In the genomic region with DNA sequence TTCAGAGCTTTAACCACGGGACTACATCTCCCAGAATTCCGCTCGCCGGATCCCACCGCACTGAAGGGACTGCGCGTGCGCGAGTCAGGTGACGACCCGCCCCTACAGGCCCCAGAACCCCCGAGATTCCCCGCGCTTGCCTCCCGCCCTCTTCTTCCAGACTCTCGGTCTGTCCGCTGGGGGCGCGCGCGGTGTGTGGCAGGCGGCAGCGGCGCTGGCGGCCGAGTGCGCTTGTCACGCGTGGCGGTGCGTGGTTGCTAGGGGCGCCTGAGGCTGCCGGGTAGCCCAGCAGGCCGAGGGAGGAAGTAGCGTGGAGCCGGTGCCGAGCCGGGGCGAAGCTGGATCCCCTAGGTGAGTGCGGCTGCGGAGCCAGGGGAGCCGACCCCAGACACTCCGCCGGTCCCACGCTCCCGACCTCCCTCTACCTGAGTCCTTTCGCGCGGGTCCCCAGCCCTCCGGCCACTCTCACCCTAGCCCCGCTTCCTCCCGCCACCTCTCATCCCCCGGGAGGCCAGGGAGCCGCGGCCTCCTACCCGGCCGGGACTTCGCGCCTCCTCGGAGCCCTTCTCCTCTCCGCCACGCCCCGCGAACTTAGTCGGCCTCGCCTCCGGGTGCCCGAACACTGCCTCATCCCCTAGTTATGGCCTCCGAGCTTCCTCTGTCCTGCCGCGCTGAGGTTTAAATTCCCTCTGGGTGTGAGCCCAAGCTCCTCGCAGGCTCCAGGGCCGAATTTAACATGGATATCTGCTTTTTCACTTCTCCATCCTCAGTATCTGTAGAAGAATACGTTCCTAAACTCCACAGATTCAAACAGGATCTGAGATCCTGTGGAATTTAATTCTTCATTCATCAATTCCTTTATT, we compare ENCODE assay signal across 1 cellular context.
TF ChIP-seq lines count a peak whose summit lies in the region.

A gene with protein sequence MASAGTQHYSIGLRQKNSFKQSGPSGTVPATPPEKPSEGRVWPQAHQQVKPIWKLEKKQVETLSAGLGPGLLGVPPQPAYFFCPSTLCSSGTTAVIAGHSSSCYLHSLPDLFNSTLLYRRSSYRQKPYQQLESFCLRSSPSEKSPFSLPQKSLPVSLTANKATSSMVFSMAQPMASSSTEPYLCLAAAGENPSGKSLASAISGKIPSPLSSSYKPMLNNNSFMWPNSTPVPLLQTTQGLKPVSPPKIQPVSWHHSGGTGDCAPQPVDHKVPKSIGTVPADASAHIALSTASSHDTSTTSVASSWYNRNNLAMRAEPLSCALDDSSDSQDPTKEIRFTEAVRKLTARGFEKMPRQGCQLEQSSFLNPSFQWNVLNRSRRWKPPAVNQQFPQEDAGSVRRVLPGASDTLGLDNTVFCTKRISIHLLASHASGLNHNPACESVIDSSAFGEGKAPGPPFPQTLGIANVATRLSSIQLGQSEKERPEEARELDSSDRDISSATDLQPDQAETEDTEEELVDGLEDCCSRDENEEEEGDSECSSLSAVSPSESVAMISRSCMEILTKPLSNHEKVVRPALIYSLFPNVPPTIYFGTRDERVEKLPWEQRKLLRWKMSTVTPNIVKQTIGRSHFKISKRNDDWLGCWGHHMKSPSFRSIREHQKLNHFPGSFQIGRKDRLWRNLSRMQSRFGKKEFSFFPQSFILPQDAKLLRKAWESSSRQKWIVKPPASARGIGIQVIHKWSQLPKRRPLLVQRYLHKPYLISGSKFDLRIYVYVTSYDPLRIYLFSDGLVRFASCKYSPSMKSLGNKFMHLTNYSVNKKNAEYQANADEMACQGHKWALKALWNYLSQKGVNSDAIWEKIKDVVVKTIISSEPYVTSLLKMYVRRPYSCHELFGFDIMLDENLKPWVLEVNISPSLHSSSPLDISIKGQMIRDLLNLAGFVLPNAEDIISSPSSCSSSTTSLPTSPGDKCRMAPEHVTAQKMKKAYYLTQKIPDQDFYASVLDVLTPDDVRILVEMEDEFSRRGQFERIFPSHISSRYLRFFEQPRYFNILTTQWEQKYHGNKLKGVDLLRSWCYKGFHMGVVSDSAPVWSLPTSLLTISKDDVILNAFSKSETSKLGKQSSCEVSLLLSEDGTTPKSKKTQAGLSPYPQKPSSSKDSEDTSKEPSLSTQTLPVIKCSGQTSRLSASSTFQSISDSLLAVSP (plus strand): TSS at position 149 of the 863 bp plus-strand sequence. CDS start 26,842 bp downstream, outside the sequence.

TF ChIP-seq in H1, 55 proteins besides CTCF, POLR2A, EP300 and RAD21:
- no peak for TF ChIP-seq NANOG (IDR thresholded peaks at IDR 0.05; ENCODE audit: insufficient read depth, low read depth, low read length, poor library complexity, severe bottlenecking)
- TF ChIP-seq, protein P1, sequence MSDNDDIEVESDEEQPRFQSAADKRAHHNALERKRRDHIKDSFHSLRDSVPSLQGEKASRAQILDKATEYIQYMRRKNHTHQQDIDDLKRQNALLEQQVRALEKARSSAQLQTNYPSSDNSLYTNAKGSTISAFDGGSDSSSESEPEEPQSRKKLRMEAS (IDR thresholded peaks at IDR 0.05) = peak; percentile 83
- no peak for TF ChIP-seq SIRT6 (IDR thresholded peaks at IDR 0.05; ENCODE audit: low read length)
- TF ChIP-seq GTF2F1 (IDR thresholded peaks at IDR 0.05; ENCODE audit: borderline replicate concordance, low read depth, low read length) = no peak
- peak; percentile 51; the same call in 1 of the 2 replicates for TF ChIP-seq POLR2AphosphoS5 (IDR thresholded peaks at IDR 0.05; ENCODE audit: low read depth, low read length)
- no peak for TF ChIP-seq ZNF274 (IDR thresholded peaks at IDR 0.05; ENCODE audit: borderline replicate concordance, extremely low read depth, low read length)
- TF ChIP-seq, protein P2, sequence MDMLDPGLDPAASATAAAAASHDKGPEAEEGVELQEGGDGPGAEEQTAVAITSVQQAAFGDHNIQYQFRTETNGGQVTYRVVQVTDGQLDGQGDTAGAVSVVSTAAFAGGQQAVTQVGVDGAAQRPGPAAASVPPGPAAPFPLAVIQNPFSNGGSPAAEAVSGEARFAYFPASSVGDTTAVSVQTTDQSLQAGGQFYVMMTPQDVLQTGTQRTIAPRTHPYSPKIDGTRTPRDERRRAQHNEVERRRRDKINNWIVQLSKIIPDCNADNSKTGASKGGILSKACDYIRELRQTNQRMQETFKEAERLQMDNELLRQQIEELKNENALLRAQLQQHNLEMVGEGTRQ (IDR thresholded peaks at IDR 0.05; ENCODE audit: low read length) = peak; percentile 81
- TF ChIP-seq TEAD4 (IDR thresholded peaks at IDR 0.05; ENCODE audit: low read depth, low read length) = no peak
- peak; percentile 74; the same call in 1 of the 2 replicates for TF ChIP-seq RBBP5 (IDR thresholded peaks at IDR 0.05; ENCODE audit: borderline replicate concordance, low read depth, low read length)
- TF ChIP-seq SIX5 (IDR thresholded peaks at IDR 0.05; ENCODE audit: low read depth, low read length) = peak; percentile 69
- TF ChIP-seq CREB1 (IDR thresholded peaks at IDR 0.05) = peak; percentile 48; the same call in 1 of the 2 replicates
- TF ChIP-seq, protein P3, sequence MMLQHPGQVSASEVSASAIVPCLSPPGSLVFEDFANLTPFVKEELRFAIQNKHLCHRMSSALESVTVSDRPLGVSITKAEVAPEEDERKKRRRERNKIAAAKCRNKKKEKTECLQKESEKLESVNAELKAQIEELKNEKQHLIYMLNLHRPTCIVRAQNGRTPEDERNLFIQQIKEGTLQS (IDR thresholded peaks at IDR 0.05; ENCODE audit: insufficient read depth, low read depth, low read length) = peak; percentile 76
- TF ChIP-seq SP4 (IDR thresholded peaks at IDR 0.05; ENCODE audit: low read length) = peak; percentile 82; the same call in 1 of the 2 replicates
- TF ChIP-seq RXRA (IDR thresholded peaks at IDR 0.05; ENCODE audit: insufficient read depth, low read depth, low read length) = no peak
- 0 out of 2 replicates have a peak, but pooled peaks have one; percentile 47 for TF ChIP-seq SUZ12 (IDR thresholded peaks at IDR 0.05; ENCODE audit: low read length)
- no peak for TF ChIP-seq EGR1 (IDR thresholded peaks at IDR 0.05; ENCODE audit: borderline replicate concordance, low read depth, low read length)
- peak; percentile 91 for TF ChIP-seq ASH2L (IDR thresholded peaks at IDR 0.05; ENCODE audit: low read length)
- TF ChIP-seq, protein P4, sequence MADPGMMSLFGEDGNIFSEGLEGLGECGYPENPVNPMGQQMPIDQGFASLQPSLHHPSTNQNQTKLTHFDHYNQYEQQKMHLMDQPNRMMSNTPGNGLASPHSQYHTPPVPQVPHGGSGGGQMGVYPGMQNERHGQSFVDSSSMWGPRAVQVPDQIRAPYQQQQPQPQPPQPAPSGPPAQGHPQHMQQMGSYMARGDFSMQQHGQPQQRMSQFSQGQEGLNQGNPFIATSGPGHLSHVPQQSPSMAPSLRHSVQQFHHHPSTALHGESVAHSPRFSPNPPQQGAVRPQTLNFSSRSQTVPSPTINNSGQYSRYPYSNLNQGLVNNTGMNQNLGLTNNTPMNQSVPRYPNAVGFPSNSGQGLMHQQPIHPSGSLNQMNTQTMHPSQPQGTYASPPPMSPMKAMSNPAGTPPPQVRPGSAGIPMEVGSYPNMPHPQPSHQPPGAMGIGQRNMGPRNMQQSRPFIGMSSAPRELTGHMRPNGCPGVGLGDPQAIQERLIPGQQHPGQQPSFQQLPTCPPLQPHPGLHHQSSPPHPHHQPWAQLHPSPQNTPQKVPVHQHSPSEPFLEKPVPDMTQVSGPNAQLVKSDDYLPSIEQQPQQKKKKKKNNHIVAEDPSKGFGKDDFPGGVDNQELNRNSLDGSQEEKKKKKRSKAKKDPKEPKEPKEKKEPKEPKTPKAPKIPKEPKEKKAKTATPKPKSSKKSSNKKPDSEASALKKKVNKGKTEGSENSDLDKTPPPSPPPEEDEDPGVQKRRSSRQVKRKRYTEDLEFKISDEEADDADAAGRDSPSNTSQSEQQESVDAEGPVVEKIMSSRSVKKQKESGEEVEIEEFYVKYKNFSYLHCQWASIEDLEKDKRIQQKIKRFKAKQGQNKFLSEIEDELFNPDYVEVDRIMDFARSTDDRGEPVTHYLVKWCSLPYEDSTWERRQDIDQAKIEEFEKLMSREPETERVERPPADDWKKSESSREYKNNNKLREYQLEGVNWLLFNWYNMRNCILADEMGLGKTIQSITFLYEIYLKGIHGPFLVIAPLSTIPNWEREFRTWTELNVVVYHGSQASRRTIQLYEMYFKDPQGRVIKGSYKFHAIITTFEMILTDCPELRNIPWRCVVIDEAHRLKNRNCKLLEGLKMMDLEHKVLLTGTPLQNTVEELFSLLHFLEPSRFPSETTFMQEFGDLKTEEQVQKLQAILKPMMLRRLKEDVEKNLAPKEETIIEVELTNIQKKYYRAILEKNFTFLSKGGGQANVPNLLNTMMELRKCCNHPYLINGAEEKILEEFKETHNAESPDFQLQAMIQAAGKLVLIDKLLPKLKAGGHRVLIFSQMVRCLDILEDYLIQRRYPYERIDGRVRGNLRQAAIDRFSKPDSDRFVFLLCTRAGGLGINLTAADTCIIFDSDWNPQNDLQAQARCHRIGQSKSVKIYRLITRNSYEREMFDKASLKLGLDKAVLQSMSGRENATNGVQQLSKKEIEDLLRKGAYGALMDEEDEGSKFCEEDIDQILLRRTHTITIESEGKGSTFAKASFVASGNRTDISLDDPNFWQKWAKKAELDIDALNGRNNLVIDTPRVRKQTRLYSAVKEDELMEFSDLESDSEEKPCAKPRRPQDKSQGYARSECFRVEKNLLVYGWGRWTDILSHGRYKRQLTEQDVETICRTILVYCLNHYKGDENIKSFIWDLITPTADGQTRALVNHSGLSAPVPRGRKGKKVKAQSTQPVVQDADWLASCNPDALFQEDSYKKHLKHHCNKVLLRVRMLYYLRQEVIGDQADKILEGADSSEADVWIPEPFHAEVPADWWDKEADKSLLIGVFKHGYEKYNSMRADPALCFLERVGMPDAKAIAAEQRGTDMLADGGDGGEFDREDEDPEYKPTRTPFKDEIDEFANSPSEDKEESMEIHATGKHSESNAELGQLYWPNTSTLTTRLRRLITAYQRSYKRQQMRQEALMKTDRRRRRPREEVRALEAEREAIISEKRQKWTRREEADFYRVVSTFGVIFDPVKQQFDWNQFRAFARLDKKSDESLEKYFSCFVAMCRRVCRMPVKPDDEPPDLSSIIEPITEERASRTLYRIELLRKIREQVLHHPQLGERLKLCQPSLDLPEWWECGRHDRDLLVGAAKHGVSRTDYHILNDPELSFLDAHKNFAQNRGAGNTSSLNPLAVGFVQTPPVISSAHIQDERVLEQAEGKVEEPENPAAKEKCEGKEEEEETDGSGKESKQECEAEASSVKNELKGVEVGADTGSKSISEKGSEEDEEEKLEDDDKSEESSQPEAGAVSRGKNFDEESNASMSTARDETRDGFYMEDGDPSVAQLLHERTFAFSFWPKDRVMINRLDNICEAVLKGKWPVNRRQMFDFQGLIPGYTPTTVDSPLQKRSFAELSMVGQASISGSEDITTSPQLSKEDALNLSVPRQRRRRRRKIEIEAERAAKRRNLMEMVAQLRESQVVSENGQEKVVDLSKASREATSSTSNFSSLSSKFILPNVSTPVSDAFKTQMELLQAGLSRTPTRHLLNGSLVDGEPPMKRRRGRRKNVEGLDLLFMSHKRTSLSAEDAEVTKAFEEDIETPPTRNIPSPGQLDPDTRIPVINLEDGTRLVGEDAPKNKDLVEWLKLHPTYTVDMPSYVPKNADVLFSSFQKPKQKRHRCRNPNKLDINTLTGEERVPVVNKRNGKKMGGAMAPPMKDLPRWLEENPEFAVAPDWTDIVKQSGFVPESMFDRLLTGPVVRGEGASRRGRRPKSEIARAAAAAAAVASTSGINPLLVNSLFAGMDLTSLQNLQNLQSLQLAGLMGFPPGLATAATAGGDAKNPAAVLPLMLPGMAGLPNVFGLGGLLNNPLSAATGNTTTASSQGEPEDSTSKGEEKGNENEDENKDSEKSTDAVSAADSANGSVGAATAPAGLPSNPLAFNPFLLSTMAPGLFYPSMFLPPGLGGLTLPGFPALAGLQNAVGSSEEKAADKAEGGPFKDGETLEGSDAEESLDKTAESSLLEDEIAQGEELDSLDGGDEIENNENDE (IDR thresholded peaks at IDR 0.05; ENCODE audit: insufficient replicate concordance, low read length) = no peak
- TF ChIP-seq NRF1 (IDR thresholded peaks at IDR 0.05; ENCODE audit: low read depth, low read length) = peak; percentile 69
- peak; percentile 89 for TF ChIP-seq PHF8 (conservative IDR thresholded peaks at IDR 0.05; ENCODE audit: low read depth, low read length)
- TF ChIP-seq CTBP2 (IDR thresholded peaks at IDR 0.05; ENCODE audit: borderline replicate concordance, insufficient read depth, insufficient read length, low read length) = no peak
- TF ChIP-seq, protein P5, sequence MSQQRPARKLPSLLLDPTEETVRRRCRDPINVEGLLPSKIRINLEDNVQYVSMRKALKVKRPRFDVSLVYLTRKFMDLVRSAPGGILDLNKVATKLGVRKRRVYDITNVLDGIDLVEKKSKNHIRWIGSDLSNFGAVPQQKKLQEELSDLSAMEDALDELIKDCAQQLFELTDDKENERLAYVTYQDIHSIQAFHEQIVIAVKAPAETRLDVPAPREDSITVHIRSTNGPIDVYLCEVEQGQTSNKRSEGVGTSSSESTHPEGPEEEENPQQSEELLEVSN (IDR thresholded peaks at IDR 0.05) = peak; percentile 64
- peak; percentile 58; the same call in 1 of the 2 replicates for TF ChIP-seq TAF1 (IDR thresholded peaks at IDR 0.05; ENCODE audit: low read depth, low read length)
- peak; percentile 86 for TF ChIP-seq BACH1 (IDR thresholded peaks at IDR 0.05; ENCODE audit: low read length)
- peak; percentile 96 for TF ChIP-seq KDM4A (IDR thresholded peaks at IDR 0.05; ENCODE audit: low read depth, low read length, severe bottlenecking)
- peak; percentile 91 to 96; a peak in 3 of 4 replicates for TF ChIP-seq HDAC2 (IDR thresholded peaks at IDR 0.05; ENCODE audit: borderline replicate concordance in 1 of 2, low read depth in 2 of 2, low read length in 2 of 2)
- TF ChIP-seq, protein P6, sequence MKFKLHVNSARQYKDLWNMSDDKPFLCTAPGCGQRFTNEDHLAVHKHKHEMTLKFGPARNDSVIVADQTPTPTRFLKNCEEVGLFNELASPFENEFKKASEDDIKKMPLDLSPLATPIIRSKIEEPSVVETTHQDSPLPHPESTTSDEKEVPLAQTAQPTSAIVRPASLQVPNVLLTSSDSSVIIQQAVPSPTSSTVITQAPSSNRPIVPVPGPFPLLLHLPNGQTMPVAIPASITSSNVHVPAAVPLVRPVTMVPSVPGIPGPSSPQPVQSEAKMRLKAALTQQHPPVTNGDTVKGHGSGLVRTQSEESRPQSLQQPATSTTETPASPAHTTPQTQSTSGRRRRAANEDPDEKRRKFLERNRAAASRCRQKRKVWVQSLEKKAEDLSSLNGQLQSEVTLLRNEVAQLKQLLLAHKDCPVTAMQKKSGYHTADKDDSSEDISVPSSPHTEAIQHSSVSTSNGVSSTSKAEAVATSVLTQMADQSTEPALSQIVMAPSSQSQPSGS (IDR thresholded peaks at IDR 0.05; ENCODE audit: low read length) = 0 out of 2 replicates have a peak, but pooled peaks have one; percentile 47
TF ChIP-seq in H1: peak in this region for 18.
